In genomic region chr12:115243933-115244628, GRCh38 we compare ENCODE assay signal across 30 cellular contexts.
"Had no signal": no experiment of that assay in that cellular context is flagged by ENCODE, and none has a peak within 500 bp of the region (broad histone marks: within the 10 kb centered on the region; RNA-seq: fewer than 3 reads in every experiment).

No MANE protein-coding gene starts in this region.

- H3K4me2 ChIP-seq: neural progenitor cell, smooth muscle cell had no signal

- ATAC-seq: naive thymus-derived CD8-positive, alpha-beta T cell; natural killer cell treated with Interleukin-12 subunit alpha and Interleukin-12 subunit beta and Interleukin-15 and Interleukin-18, amount 100 ng/mL, for 72 hours; psoas muscle; right cardiac atrium; sciatic nerve; stimulated activated memory B cell treated with anti-CD40 and anti-IgM and Interleukin-4, amounts not matched to agents 10 μg/mL and 1 μg/mL and 100 μg/mL, for 72 hours; stimulated activated naive CD8-positive, alpha-beta T cell treated with anti-CD3 and anti-CD28 coated beads, Interleukin-15, amount 100 ng/mL, for 72 hours; stimulated activated naive CD8-positive, alpha-beta T cell treated with anti-CD3 and anti-CD28 coated beads, Interleukin-15, Interleukin-2, amounts not matched to agents 100 U/mL and 50 U/mL, for 24 hours had no signal

- H3K4me3 ChIP-seq: neural progenitor cell, ovary, psoas muscle, skin epidermis, smooth muscle cell, spleen, suprapubic skin, testis, tibial artery, transverse colon, upper lobe of left lung, vagina had no signal

- H3K79me2 ChIP-seq: parathyroid adenoma had no signal

- H3K9me3 ChIP-seq: ovary, psoas muscle, spleen, suprapubic skin, testis, tibial artery, transverse colon, upper lobe of left lung, vagina had no signal

- H3K36me3 ChIP-seq: neural progenitor cell, ovary, spleen, suprapubic skin, tibial artery, transverse colon, upper lobe of left lung, vagina had no signal

- DNase-seq: naive thymus-derived CD8-positive, alpha-beta T cell; occipital lobe; ovary; posterior cingulate gyrus; psoas muscle; right cardiac atrium; spleen; stimulated activated CD4-positive, alpha-beta T cell treated with anti-CD3 and anti-CD28 coated beads, Interleukin-12 subunit alpha, Interleukin-12 subunit beta, amount 100 ng/mL, for 4 hours; stimulated activated CD4-positive, alpha-beta T cell treated with anti-CD3 and anti-CD28 coated beads, Interleukin-1b, Interleukin-23, amount 100 ng/mL, for 48 hours; stimulated activated CD4-positive, alpha-beta T cell treated with anti-CD3 and anti-CD28 coated beads, Interleukin-4, amount 100 ng/mL, for 1 hour; stimulated activated CD4-positive, alpha-beta T cell treated with anti-CD3 and anti-CD28 coated beads, Interleukin-4, amount 100 ng/mL, for 4 hours; stimulated activated CD8-positive, alpha-beta memory T cell treated with anti-CD3 and anti-CD28 coated beads, Interleukin-4, amount 100 ng/mL, for 48 hours; stimulated activated naive CD4-positive, alpha-beta T cell; stimulated activated naive CD8-positive, alpha-beta T cell treated with anti-CD3 and anti-CD28 coated beads, Interleukin-15, amount 100 ng/mL, for 72 hours; stimulated activated naive CD8-positive, alpha-beta T cell treated with anti-CD3 and anti-CD28 coated beads, Interleukin-15, Interleukin-2, amounts not matched to agents 100 U/mL and 50 U/mL, for 24 hours; substantia nigra; testis; tibial artery; transverse colon; upper lobe of left lung had no signal

- H2AFZ ChIP-seq: neural progenitor cell, parathyroid adenoma had no signal

- H3K9ac ChIP-seq: neural progenitor cell, parathyroid adenoma had no signal

- H3K27me3 ChIP-seq: neural progenitor cell, ovary, spleen, suprapubic skin, testis, transverse colon, upper lobe of left lung, vagina had no signal

- FAIRE-seq: urothelium cell line had no signal

- H3K4me1 ChIP-seq: neural progenitor cell, parathyroid adenoma, psoas muscle, spleen, suprapubic skin, testis, tibial artery, transverse colon, upper lobe of left lung, vagina had no signal

- H3K27ac ChIP-seq: neural progenitor cell, ovary, parathyroid adenoma, psoas muscle, skin epidermis, spleen, suprapubic skin, testis, tibial artery, transverse colon, upper lobe of left lung, vagina had no signal
